Comparison of ENCODE assay signal across 17 cellular contexts in the genomic region with DNA sequence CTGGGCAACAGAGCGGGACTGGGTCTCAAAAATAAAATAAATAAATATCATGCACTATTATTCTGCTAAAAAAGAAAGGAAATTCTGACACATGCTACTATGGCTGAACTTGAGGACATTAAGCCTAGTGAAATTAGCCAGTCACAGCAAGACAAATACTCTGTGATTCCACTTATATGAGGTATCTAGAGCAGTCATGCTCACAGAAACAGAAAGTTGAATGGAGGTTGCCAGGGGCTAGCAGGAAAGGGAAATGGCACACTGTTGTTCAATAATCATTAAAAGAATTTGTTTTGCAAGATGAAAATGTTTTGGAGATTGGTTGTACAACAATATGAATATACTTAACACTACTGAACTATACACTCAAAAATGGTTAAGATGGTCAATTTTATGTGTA.
DNase-seq lines count a peak whose midpoint lies in the region; ATAC-seq and TF ChIP-seq lines count a peak whose summit lies in the region.
"Had no signal": no experiment of that assay in that cellular context is flagged by ENCODE, and none has a peak within 500 bp of the region (broad histone marks: within the 10 kb centered on the region; RNA-seq: fewer than 3 reads in every experiment).

No MANE protein-coding gene starts in this region.

- H3K79me1 ChIP-seq in IMR-90 (ENCODE audit: low read depth in 1 of 2, low read length in 2 of 2) = peaks cover 0 to 5% of the 10 kb centered on the region in 2 experiments; a peak in 1 of 4 replicates

- no peaks in the 10 kb centered on the region for H3K9me1 ChIP-seq in IMR-90 (ENCODE audit: insufficient read depth, low read length)

- H3K36me3 ChIP-seq in IMR-90 (ENCODE audit: control insufficient read depth, insufficient read depth, low read length) = peaks cover 28% of the 10 kb centered on the region

- no peaks in the 10 kb centered on the region for H3K9me3 Mint-ChIP-seq in activated CD8-positive, alpha-beta memory T cell treated with anti-CD3 and anti-CD28 coated beads, Interleukin-2, amount 10 ng/mL, durations not matched to agents 7 days and 5 days (ENCODE audit: low read depth)
- H3K9me3 Mint-ChIP-seq: central memory CD8-positive, alpha-beta T cell had no signal

- CTCF ChIA-PET in IMR-90 (lab: Yijun Ruan, JAX) = interaction anchor here (0.6 kb wide), 1 partner anchor 193 kb away, joined by 3 read pairs; no protein-coding TSS in a partner anchor
- CTCF ChIA-PET in activated CD8-positive, alpha-beta memory T cell treated with anti-CD3 and anti-CD28 coated beads, Interleukin-2, amount 10 ng/mL, durations not matched to agents 7 days and 5 days (lab: Charles Lee) = interaction anchor here (0.7 kb wide), 1 partner anchor 311 kb away, joined by 3 read pairs; no protein-coding TSS in a partner anchor

- ATAC-seq in GM18498 (IDR thresholded peaks at IDR 0.05; ENCODE audit: unreplicated experiment) (peak; percentile 71), GM19452 (IDR thresholded peaks at IDR 0.05; ENCODE audit: unreplicated experiment) (peak; percentile 73), HG02970 (IDR thresholded peaks at IDR 0.05; ENCODE audit: low FRiP score, unreplicated experiment) (peak; percentile 66), IMR-90 (ENCODE audit: low read depth) (no peak), HG03039 (IDR thresholded peaks at IDR 0.05; ENCODE audit: unreplicated experiment) (no peak)
- no peak for ATAC-seq in activated CD8-positive, alpha-beta memory T cell treated with anti-CD3 and anti-CD28 coated beads, Interleukin-2, amount 10 ng/mL, durations not matched to agents 7 days and 5 days
- ATAC-seq: mucosa of descending colon, pancreas had no signal

- H3K27me3 ChIP-seq in IMR-90 (ENCODE audit: control insufficient read depth, insufficient read depth, low read length) = no peaks in the 10 kb centered on the region
- H3K27me3 ChIP-seq: pancreas, spleen had no signal

- H3K9me3 ChIP-seq in IMR-90 (ENCODE audit: control insufficient read depth, insufficient read depth, low read length) = no peaks in the 10 kb centered on the region
- H3K9me3 ChIP-seq: HAP-1, mucosa of descending colon, pancreas, spleen had no signal

- in situ Hi-C loops in IMR-90 (cut with MboI; ENCODE audit: low sequenced_read_pairs) = no loop called here

- peaks cover 2% of the 10 kb centered on the region for H3K36me3 Mint-ChIP-seq in activated CD8-positive, alpha-beta memory T cell treated with anti-CD3 and anti-CD28 coated beads, Interleukin-2, amount 10 ng/mL, durations not matched to agents 7 days and 5 days

- H2BK20ac ChIP-seq in IMR-90 (ENCODE audit: low read depth, low read length) = no peak overlapping the region

- dilution Hi-C loops in IMR-90 (cut with HindIII; ENCODE audit: low sequenced_read_pairs, unreplicated experiment) = no loop called here

- H4K91ac ChIP-seq in IMR-90 (ENCODE audit: insufficient read depth, low read depth, low read length) = no peak overlapping the region

- no peak for DNase-seq in IMR-90
- no peak for DNase-seq in stimulated activated CD4-positive, alpha-beta T cell treated with anti-CD3 and anti-CD28 coated beads, Interleukin-15, amount 100 ng/mL, for 24 hours
- no peak for DNase-seq in medulla oblongata (ENCODE audit: extremely low spot score)
- DNase-seq in activated CD8-positive, alpha-beta memory T cell treated with anti-CD3 and anti-CD28 coated beads, Interleukin-2, amount 10 ng/mL, durations not matched to agents 7 days and 5 days = no peak
- DNase-seq: GF-D8, kidney, mucosa of descending colon, NCI-H1694 treated with DMSO at 0.1 percent for 48 hours, NCI-H526 treated with DMSO at 0.1 percent for 48 hours, pancreas, spleen had no signal

- no peak overlapping the region for H3K14ac ChIP-seq in IMR-90 (replicated peaks; ENCODE audit: low read depth, low read length)

- BruUV-seq in IMR-90 (replicated peaks; lab: Mats Ljungman, UMichigan) = no TSS peak

- no peaks in the 10 kb centered on the region for H3K4me1 ChIP-seq in IMR-90 (ENCODE audit: control insufficient read depth, insufficient read depth, low read length)
- H3K4me1 ChIP-seq: pancreas had no signal

- H4K8ac ChIP-seq in IMR-90 (ENCODE audit: low read depth in 2 of 2, low read length in 2 of 2) = no peak overlapping the region

- H3K9ac ChIP-seq in IMR-90 (ENCODE audit: low read depth, low read length) = no peak overlapping the region

- no peak overlapping the region for H2BK15ac ChIP-seq in IMR-90 (ENCODE audit: low read depth, low read length)

- no peak for TF ChIP-seq CTCF in IMR-90 (conservative IDR thresholded peaks at IDR 0.05; ENCODE audit: low read depth, low read length)

- no peak overlapping the region for H3K23ac ChIP-seq in IMR-90 (ENCODE audit: low read depth, low read length)

- H3K4me3 ChIP-seq in IMR-90 (ENCODE audit: insufficient read depth, low read depth, low read length) = no peak overlapping the region
- H3K4me3 ChIP-seq: HAP-1, mucosa of descending colon, pancreas, spleen had no signal

- no peaks in the 10 kb centered on the region for H4K20me1 ChIP-seq in IMR-90 (ENCODE audit: insufficient read depth, low read length)

- POLR2A ChIA-PET in IMR-90 (lab: Charles Lee; ENCODE audit: unreplicated experiment) = interaction anchor here (0.6 kb wide), 1 partner anchor 215 kb away, joined by 6 read pairs; no protein-coding TSS in a partner anchor

- WGBS in IMR-90 (ENCODE audit: extremely low coverage in 2 of 2, insufficient read length in 1 of 2), 2 experiments = no CpG with 5 or more reads among the region's 1 CpG

- no peak overlapping the region for H3K4ac ChIP-seq in IMR-90 (ENCODE audit: low read depth, low read length)

- no peak for TF ChIP-seq RAD21 in IMR-90 (IDR thresholded peaks at IDR 0.05; ENCODE audit: low read length)

- no peak overlapping the region for H2BK120ac ChIP-seq in IMR-90 (ENCODE audit: low read depth, low read length)

- no peaks in the 10 kb centered on the region for H3K27me3 Mint-ChIP-seq in activated CD8-positive, alpha-beta memory T cell treated with anti-CD3 and anti-CD28 coated beads, Interleukin-2, amount 10 ng/mL, durations not matched to agents 7 days and 5 days
- H3K27me3 Mint-ChIP-seq: central memory CD8-positive, alpha-beta T cell had no signal

- no peak overlapping the region for H3K27ac ChIP-seq in IMR-90 (ENCODE audit: insufficient read depth, low read length)
- H3K27ac ChIP-seq: pancreas, spleen had no signal

- no peak for TF ChIP-seq POLR2A in IMR-90 (IDR thresholded peaks at IDR 0.05; ENCODE audit: low read depth, low read length)

- H2AK5ac ChIP-seq in IMR-90 (ENCODE audit: low read depth, low read length) = no peak overlapping the region

- H3K27ac Mint-ChIP-seq in activated CD8-positive, alpha-beta memory T cell treated with anti-CD3 and anti-CD28 coated beads, Interleukin-2, amount 10 ng/mL, durations not matched to agents 7 days and 5 days = no peak overlapping the region

- H3K4me3 Mint-ChIP-seq in activated CD8-positive, alpha-beta memory T cell treated with anti-CD3 and anti-CD28 coated beads, Interleukin-2, amount 10 ng/mL, durations not matched to agents 7 days and 5 days = no peak overlapping the region
- H3K4me3 Mint-ChIP-seq: central memory CD8-positive, alpha-beta T cell had no signal

- no peak overlapping the region for H3K4me2 ChIP-seq in IMR-90 (ENCODE audit: low read depth, low read length)

- H4K5ac ChIP-seq in IMR-90 (ENCODE audit: low read depth, low read length) = peak overlapping the region; percentile 41; the same call in 1 of the 2 replicates

- H2BK5ac ChIP-seq in IMR-90 (ENCODE audit: low read depth, low read length, poor library complexity, severe bottlenecking) = no peak overlapping the region

- H3K4me1 Mint-ChIP-seq in activated CD8-positive, alpha-beta memory T cell treated with anti-CD3 and anti-CD28 coated beads, Interleukin-2, amount 10 ng/mL, durations not matched to agents 7 days and 5 days = peaks cover 3% of the 10 kb centered on the region
- H3K4me1 Mint-ChIP-seq: central memory CD8-positive, alpha-beta T cell had no signal

- H3K18ac ChIP-seq in IMR-90 (ENCODE audit: low read depth, low read length) = no peak overlapping the region

- H2AK9ac ChIP-seq in IMR-90 (replicated peaks; ENCODE audit: low read depth, low read length, poor library complexity) = no peak overlapping the region

- H3K56ac ChIP-seq in IMR-90 (ENCODE audit: extremely low read depth, insufficient read depth, low read length) = no peak overlapping the region

- intact Hi-C loops in IMR-90 (cut with micrococcal nuclease) = loop anchor here (10.0 kb wide), 1 partner anchor 53 kb away; no protein-coding TSS in a partner anchor

- no peak overlapping the region for H2AFZ ChIP-seq in IMR-90 (replicated peaks; ENCODE audit: low read length, poor library complexity)

TF ChIP-seq in IMR-90, 13 proteins besides CTCF, POLR2A, EP300 and RAD21 (continues in another document):
- TF ChIP-seq RCOR1 (IDR thresholded peaks at IDR 0.05; ENCODE audit: insufficient replicate concordance, low read length) (no peak), MAFK (IDR thresholded peaks at IDR 0.05; ENCODE audit: low read depth, low read length) (no peak), MAZ (IDR thresholded peaks at IDR 0.05; ENCODE audit: borderline replicate concordance, low read depth, low read length) (no peak), CEBPB (IDR thresholded peaks at IDR 0.05; ENCODE audit: low read depth, low read length) (no peak), CHD1 (IDR thresholded peaks at IDR 0.05; ENCODE audit: low read depth, low read length) (no peak), RFX5 (IDR thresholded peaks at IDR 0.05; ENCODE audit: low read depth, low read length) (no peak), NFE2L2 (IDR thresholded peaks at IDR 0.05; ENCODE audit: low read depth, low read length) (no peak), SMC3 (IDR thresholded peaks at IDR 0.05; ENCODE audit: low read depth, low read length) (no peak), FOS (IDR thresholded peaks at IDR 0.05; ENCODE audit: low read depth, low read length) (no peak), MXI1 (IDR thresholded peaks at IDR 0.05; ENCODE audit: borderline replicate concordance, low read depth, low read length) (no peak)
- TF ChIP-seq, protein P1, sequence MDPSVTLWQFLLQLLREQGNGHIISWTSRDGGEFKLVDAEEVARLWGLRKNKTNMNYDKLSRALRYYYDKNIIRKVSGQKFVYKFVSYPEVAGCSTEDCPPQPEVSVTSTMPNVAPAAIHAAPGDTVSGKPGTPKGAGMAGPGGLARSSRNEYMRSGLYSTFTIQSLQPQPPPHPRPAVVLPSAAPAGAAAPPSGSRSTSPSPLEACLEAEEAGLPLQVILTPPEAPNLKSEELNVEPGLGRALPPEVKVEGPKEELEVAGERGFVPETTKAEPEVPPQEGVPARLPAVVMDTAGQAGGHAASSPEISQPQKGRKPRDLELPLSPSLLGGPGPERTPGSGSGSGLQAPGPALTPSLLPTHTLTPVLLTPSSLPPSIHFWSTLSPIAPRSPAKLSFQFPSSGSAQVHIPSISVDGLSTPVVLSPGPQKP (IDR thresholded peaks at IDR 0.05; ENCODE audit: borderline replicate concordance, low read depth, low read length) = no peak

Comparison
In these comparisons a context has a peak if more than half of its experiments do, and no peak if none do; other contexts are left out.
1. ATAC-seq: peak in GM18498 (single experiment), GM19452 (single experiment) and HG02970 (single experiment); none in IMR-90 (single experiment), activated CD8-positive, alpha-beta memory T cell treated with anti-CD3 and anti-CD28 coated beads, Interleukin-2, amount 10 ng/mL, durations not matched to agents 7 days and 5 days (single experiment) and HG03039 (single experiment).